ENCODE assay signal across 30 cellular contexts in the genomic region with DNA sequence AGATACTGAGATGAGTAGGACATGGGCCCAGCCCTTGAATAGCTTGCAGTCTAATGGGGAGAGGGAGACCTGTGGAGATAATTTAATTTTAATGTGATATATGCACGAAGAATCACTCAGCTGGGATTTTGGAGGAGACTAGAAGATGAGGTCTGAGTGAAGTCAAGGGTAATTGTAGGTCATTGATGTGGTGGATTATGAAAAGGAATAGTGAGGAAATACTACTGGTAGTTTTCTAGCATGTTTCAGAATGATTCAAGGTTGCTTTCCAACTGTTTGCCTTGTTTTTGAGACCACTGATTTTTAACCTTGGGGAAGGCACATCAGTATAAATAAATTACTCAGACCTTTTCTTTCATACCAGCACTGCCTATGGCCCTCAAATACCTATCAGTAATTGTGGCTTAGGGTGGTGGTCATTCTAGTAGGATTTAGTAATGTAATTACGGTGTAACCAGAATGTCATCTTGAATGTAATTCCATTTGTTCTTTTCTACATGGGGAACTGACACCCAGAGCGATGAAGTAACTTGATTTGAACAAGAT. TPM values are rescaled to one million over a fixed set of nuclear protein-coding genes. Genes with fewer than 3 reads are reported as not detected.
DNase-seq lines count a peak whose midpoint lies in the region; ATAC-seq and TF ChIP-seq lines count a peak whose summit lies in the region.
"Had no signal": no experiment of that assay in that cellular context is flagged by ENCODE, and none has a peak within 500 bp of the region (broad histone marks: within the 10 kb centered on the region; RNA-seq: fewer than 3 reads in every experiment).

No MANE protein-coding gene starts in this region.

- WGBS in esophagus muscularis mucosa, result 76% methylated on average over 3 of the region's 3 CpGs

- H3K4me1 ChIP-seq in left ventricle myocardium inferior (peaks cover 83% of the 10 kb centered on the region), esophagus muscularis mucosa (peaks cover 48 to 77% (median 62%) of the 10 kb centered on the region in 4 donors), uterus (peaks cover 4 to 9% of the 10 kb centered on the region in 2 donors)

- intact Hi-C loops in left ventricle myocardium inferior (cut with micrococcal nuclease), result no loop called here
- intact Hi-C loops in left cardiac atrium (cut with DNase I), result no loop called here
- intact Hi-C loops in esophagus muscularis mucosa (cut with DNase I), result no loop called here
- intact Hi-C loops in uterus (cut with DNase I; ENCODE audit: low total_unique reads), result no loop called here

- H3K4me3 ChIP-seq in left ventricle myocardium inferior, result no peak overlapping the region
- no peak overlapping the region for H3K4me3 ChIP-seq in esophagus muscularis mucosa
- no peak overlapping the region for H3K4me3 ChIP-seq in uterus
- H3K4me3 ChIP-seq: smooth muscle cell, vagina had no signal

- ATAC-seq in left cardiac atrium (no peak), HG02884 (IDR thresholded peaks at IDR 0.05; ENCODE audit: unreplicated experiment) (peak; percentile 41), GM21381 (IDR thresholded peaks at IDR 0.05; ENCODE audit: unreplicated experiment) (no peak)
- ATAC-seq: PC-3, Right ventricle myocardium inferior had no signal

- H3K36me3 ChIP-seq in left ventricle myocardium inferior, result no peaks in the 10 kb centered on the region
- H3K36me3 ChIP-seq in esophagus muscularis mucosa, result no peaks in the 10 kb centered on the region
- no peaks in the 10 kb centered on the region for H3K36me3 ChIP-seq in uterus
- H3K36me3 ChIP-seq: vagina had no signal

- DNase-seq in left ventricle myocardium inferior (no peak), left cardiac atrium (no peak), esophagus muscularis mucosa (ENCODE audit: extremely low spot score) (no peak), uterus (no peak), DMS53 (lab: John Stamatoyannopoulos, UW) (no peak)
- no peak for DNase-seq in stimulated activated CD4-positive, alpha-beta T cell treated with anti-CD3 and anti-CD28 coated beads, Interleukin-4, amount 100 ng/mL, for 24 hours
- DNase-seq: ACHN; activated CD8-positive, alpha-beta memory T cell treated with anti-CD3 and anti-CD28 coated beads, Interleukin-2, amount 50 U/mL, for 4 hours; activated naive CD8-positive, alpha-beta T cell treated with anti-CD3 and anti-CD28 coated beads, Interleukin-2, amount 10 ng/mL, durations not matched to agents 7 days and 5 days; Caco-2; Kasumi-1; kidney glomerular epithelial cell; mammary epithelial cell; NCI-H1092 treated with DMSO at 0.1 percent for 48 hours; NCI-H2029; NCI-H345; NCI-H748 treated with DMSO at 0.1 percent for 48 hours; occipital lobe; PC-3; stimulated activated CD4-positive, alpha-beta T cell treated with anti-CD3 and anti-CD28 coated beads, Interleukin-2, amount 100 ng/mL, for 24 hours; T1000 had no signal

- no peak for TF ChIP-seq EP300 in esophagus muscularis mucosa (IDR thresholded peaks at IDR 0.05)

- H3K27ac ChIP-seq in left ventricle myocardium inferior (replicated peaks) (peak overlapping the region; percentile 9), esophagus muscularis mucosa (replicated peaks in 1 of 4) (peak overlapping the region; percentile 16 to 38 (median 16)), uterus (peak overlapping the region; percentile 2 to 99)
- H3K27ac ChIP-seq: vagina had no signal

- TF ChIP-seq POLR2A in esophagus muscularis mucosa (IDR thresholded peaks at IDR 0.05; ENCODE audit: low read depth) (no peak), uterus (IDR thresholded peaks at IDR 0.05) (no peak)

- no peaks in the 10 kb centered on the region for H3K27me3 ChIP-seq in left ventricle myocardium inferior (ENCODE audit: low read depth)
- no peaks in the 10 kb centered on the region for H3K27me3 ChIP-seq in esophagus muscularis mucosa
- H3K27me3 ChIP-seq in uterus, result no peaks in the 10 kb centered on the region
- H3K27me3 ChIP-seq: vagina had no signal

- TF ChIP-seq CTCF in left ventricle myocardium inferior (IDR thresholded peaks at IDR 0.05; ENCODE audit: borderline replicate concordance) (no peak), esophagus muscularis mucosa (IDR thresholded peaks at IDR 0.05) (no peak), uterus (IDR thresholded peaks at IDR 0.05) (no peak)

- H3K9me3 ChIP-seq in left ventricle myocardium inferior (replicated peaks) (no peaks in the 10 kb centered on the region), esophagus muscularis mucosa (no peaks in the 10 kb centered on the region), uterus (no peaks in the 10 kb centered on the region)
- H3K9me3 ChIP-seq: Caco-2, vagina had no signal

RNA-seq across cellular contexts. Expression of a gene that starts 25.6 kb away (rescaled TPM):
- total RNA-seq in left ventricle myocardium inferior (0.58 TPM), left cardiac atrium (1 to 10 TPM in 1 of 2 donors, under 1 TPM in 1; 0.89 to 1.0 TPM), esophagus muscularis mucosa (1 to 10 TPM in 2 of 4 donors, under 1 TPM in 2; 0.71 to 5.8 (median 1.5) TPM), uterus (1 to 10 TPM in 1 of 4 donors, under 1 TPM in 1, not detected in 2; 0.90 to 4.1 TPM)
- total RNA-seq: Caco-2, Daoy, H4, mammary epithelial cell, myocyte, occipital lobe, PC-3, smooth muscle cell, temporal lobe had no signal
